In genomic region chrX:131199086-131199485, GRCh38 we compare ENCODE assay signal across 15 cellular contexts.
"Had no signal": no experiment of that assay in that cellular context is flagged by ENCODE, and none has a peak within 500 bp of the region (broad histone marks: within the 10 kb centered on the region; RNA-seq: fewer than 3 reads in every experiment).

No MANE protein-coding gene starts in this region.

- H3K4me1 ChIP-seq: gastrocnemius medialis, heart right ventricle, tibial artery, vagina had no signal

- H3K27ac ChIP-seq: dorsolateral prefrontal cortex, gastrocnemius medialis, heart right ventricle, tibial artery, vagina had no signal

- H3K4me3 ChIP-seq: dorsolateral prefrontal cortex, gastrocnemius medialis, heart right ventricle, tibial artery, vagina had no signal

- ATAC-seq: gastrocnemius medialis; heart right ventricle; left lobe of liver; stimulated activated naive B cell treated with anti-CD40 and anti-IgM and Interleukin-4, amounts not matched to agents 10 μg/mL and 1 μg/mL and 100 μg/mL, for 72 hours had no signal

- H3K36me3 ChIP-seq: gastrocnemius medialis, heart right ventricle, tibial artery, vagina had no signal

- H3K27me3 ChIP-seq: gastrocnemius medialis, tibial artery, vagina had no signal

- DNase-seq: activated CD4-positive, alpha-beta T cell treated with anti-CD3 and anti-CD28 coated beads, Interleukin-2, amount 50 U/mL, for 1 hour; activated naive CD4-positive, alpha-beta T cell treated with Interleukin-2 at 50 U/mL for 16 hours; dorsolateral prefrontal cortex; endodermal cell; gastrocnemius medialis; heart right ventricle; mammary epithelial cell; naive B cell; retina; stimulated activated CD4-positive, alpha-beta T cell treated with anti-CD3 and anti-CD28 coated beads, Interleukin-15, amount 100 ng/mL, for 24 hours; stimulated activated CD4-positive, alpha-beta T cell treated with anti-CD3 and anti-CD28 coated beads, Interleukin-4, amount 100 ng/mL, for 1 hour; stimulated activated naive B cell treated with anti-CD40 and anti-IgM and Interleukin-4, amounts not matched to agents 10 μg/mL and 1 μg/mL and 100 μg/mL, for 72 hours; tibial artery had no signal

- H3K9me3 ChIP-seq: gastrocnemius medialis, heart right ventricle, tibial artery, vagina had no signal
